In genomic region chr2:111119847-111120252, GRCh38 we compare ENCODE assay signal across 8 cellular contexts. TPM values are rescaled to one million over a fixed set of nuclear protein-coding genes. Genes with fewer than 3 reads are reported as not detected.
DNase-seq lines count a peak whose midpoint lies in the region; ATAC-seq and TF ChIP-seq lines count a peak whose summit lies in the region.

No MANE protein-coding gene starts in this region.

- H3K27me3 ChIP-seq in GM06990 (replicated peaks; ENCODE audit: control insufficient read depth, insufficient read depth, low read length) (peaks cover 3% of the 10 kb centered on the region), dorsolateral prefrontal cortex (peaks cover 0 to 32% (median 9%) of the 10 kb centered on the region in 45 donors)

- intact Hi-C loops in dorsolateral prefrontal cortex (cut with DNase I): loop anchor here (5.0 to 10.0 kb wide), 4 partner anchors 42 to 585 kb away; no protein-coding TSS in a partner anchor

- DNase-seq in GM06990 (ENCODE audit: extremely low read depth, insufficient read length) (peak; percentile 37), NB4 (ENCODE audit: low read depth) (peak; percentile 52), dorsolateral prefrontal cortex (no peak), nephron progenitor cell (no peak), NCI-H1092 treated with DMSO at 0.1 percent for 48 hours (lab: John Stamatoyannopoulos, UW) (no peak), cerebellum (ENCODE audit: low spot score) (no peak), amniotic stem cell (lab: John Stamatoyannopoulos, UW) (no peak)

- H3K4me3 Mint-ChIP-seq in nephron progenitor cell: peak overlapping the region; percentile 85

- ATAC-seq in GM19397 (IDR thresholded peaks at IDR 0.05; ENCODE audit: unreplicated experiment): no peak

- H3K4me1 Mint-ChIP-seq in nephron progenitor cell: peaks cover 47% of the 10 kb centered on the region

- peaks cover 54% of the 10 kb centered on the region for H3K27me3 Mint-ChIP-seq in nephron progenitor cell (ENCODE audit: low read depth, poor library complexity)

- H3K27ac ChIP-seq in dorsolateral prefrontal cortex: peak overlapping the region in 9 of 59 donors; percentile 12 to 78 (median 42)

- H3K9me3 Mint-ChIP-seq in nephron progenitor cell: no peaks in the 10 kb centered on the region

- H3K27ac Mint-ChIP-seq in nephron progenitor cell: no peak overlapping the region

- TF ChIP-seq CTCF in GM06990 (IDR thresholded peaks at IDR 0.05; ENCODE audit: insufficient read depth, low read length, poor library complexity, severe bottlenecking) (no peak), NB4 (IDR thresholded peaks at IDR 0.05; ENCODE audit: low read depth, low read length) (no peak), dorsolateral prefrontal cortex (IDR thresholded peaks at IDR 0.05 in 54 of 56, conservative IDR thresholded peaks at IDR 0.05 in 2 of 56; ENCODE audit: low read depth in 1 of 56, partially characterized antibody in 56 of 56) (no peak), nephron progenitor cell (IDR thresholded peaks at IDR 0.05) (no peak)

- TF ChIP-seq POLR2A in NB4 (IDR thresholded peaks at IDR 0.05; ENCODE audit: extremely low read depth, insufficient read length): no peak

- H3K4me3 ChIP-seq in GM06990 (replicated peaks; ENCODE audit: low read depth, low read length): peak overlapping the region; percentile 51
- peak overlapping the region; percentile 42 for H3K4me3 ChIP-seq in NB4 (ENCODE audit: low read depth, low read length)
- peak overlapping the region; percentile 57 to 92 (median 82) for H3K4me3 ChIP-seq in dorsolateral prefrontal cortex

- 0 out of 2 replicates have a peak, but pooled peaks cover 1% of the 10 kb centered on the region for H3K36me3 ChIP-seq in GM06990 (ENCODE audit: control insufficient read depth, insufficient read depth, low read length)

- peaks cover 11% of the 10 kb centered on the region for H3K36me3 Mint-ChIP-seq in nephron progenitor cell (ENCODE audit: low read depth)

RNA-seq across cellular contexts. Expression of gene BCL2L11, which starts 0.9 kb away (rescaled TPM):
- 10 to 100 TPM in 28 of 120 experiments, 1 to 10 TPM in 92; 3.2 to 20.0 (median 8.1) TPM for total RNA-seq in dorsolateral prefrontal cortex
- 14.9 TPM for total RNA-seq in cerebellum

Comparison
In these comparisons a context has a peak if more than half of its experiments do, and no peak if none do; other contexts are left out.
1. DNase-seq: peak in GM06990 (single experiment) and NB4 (single experiment); none in dorsolateral prefrontal cortex (0 of 10), nephron progenitor cell (single experiment), NCI-H1092 treated with DMSO at 0.1 percent for 48 hours (single experiment), cerebellum (single experiment) and amniotic stem cell (single experiment).
2. Peak in every context shown above with its lines, with median percentiles within 50 percentile points of each other: H3K4me3 ChIP-seq.